In genomic region chr3:145490088-145491055, GRCh38 we compare ENCODE assay signal across 23 cellular contexts.
"Had no signal": no experiment of that assay in that cellular context is flagged by ENCODE, and none has a peak within 500 bp of the region (broad histone marks: within the 10 kb centered on the region; RNA-seq: fewer than 3 reads in every experiment).

No MANE protein-coding gene starts in this region.

- H3K9me3 ChIP-seq: body of pancreas, esophagus squamous epithelium, gastrocnemius medialis, vagina had no signal

- H3K27ac ChIP-seq: body of pancreas, esophagus squamous epithelium, gastrocnemius medialis, parathyroid adenoma, vagina had no signal

- H3K27me3 Mint-ChIP-seq: activated naive CD4-positive, alpha-beta T cell treated with anti-CD3 and anti-CD28 coated beads, Interleukin-2, amount 50 U/mL, for 24 hours; stimulated activated naive B cell treated with anti-CD40 and anti-IgM and Interleukin-4, amounts not matched to agents 10 μg/mL and 1 μg/mL and 100 μg/mL, for 72 hours; type B pancreatic cell had no signal

- H3K27ac Mint-ChIP-seq: activated naive CD4-positive, alpha-beta T cell treated with anti-CD3 and anti-CD28 coated beads, Interleukin-2, amount 50 U/mL, for 24 hours; natural killer cell; stimulated activated naive B cell treated with anti-CD40 and anti-IgM and Interleukin-4, amounts not matched to agents 10 μg/mL and 1 μg/mL and 100 μg/mL, for 72 hours; type B pancreatic cell had no signal

- DNase-seq: activated CD4-positive, alpha-beta T cell treated with anti-CD3 and anti-CD28 coated beads for 1 hour; activated CD4-positive, alpha-beta T cell treated with anti-CD3 and anti-CD28 coated beads, Interleukin-2, amount 50 U/mL, for 1 hour; activated gamma-delta T cell treated with Interleukin-2 at 50 U/mL for 16 hours; activated T-cell treated with anti-CD3 and anti-CD28 coated beads, Interleukin-2, amount 50 U/mL, for 1 hour; anterior cingulate cortex; body of pancreas; caudate nucleus; effector memory CD4-positive, alpha-beta T cell; esophagus squamous epithelium; gastrocnemius medialis; head of caudate nucleus; kidney; midbrain; natural killer cell; nucleus accumbens; stimulated activated CD4-positive, alpha-beta T cell treated with anti-CD3 and anti-CD28 coated beads, Interleukin-2, amount 100 ng/mL, for 48 hours; stimulated activated CD8-positive, alpha-beta memory T cell treated with anti-CD3 and anti-CD28 coated beads, Interleukin-4, amount 100 ng/mL, for 48 hours; stimulated activated naive B cell treated with anti-CD40 and anti-IgM and Interleukin-4, amounts not matched to agents 10 μg/mL and 1 μg/mL and 100 μg/mL, for 72 hours; T-helper 9 cell had no signal

- H3K4me3 Mint-ChIP-seq: activated naive CD4-positive, alpha-beta T cell treated with anti-CD3 and anti-CD28 coated beads, Interleukin-2, amount 50 U/mL, for 24 hours; natural killer cell; stimulated activated naive B cell treated with anti-CD40 and anti-IgM and Interleukin-4, amounts not matched to agents 10 μg/mL and 1 μg/mL and 100 μg/mL, for 72 hours; type B pancreatic cell had no signal

- H3K4me1 Mint-ChIP-seq: activated naive CD4-positive, alpha-beta T cell treated with anti-CD3 and anti-CD28 coated beads, Interleukin-2, amount 50 U/mL, for 24 hours; natural killer cell; stimulated activated naive B cell treated with anti-CD40 and anti-IgM and Interleukin-4, amounts not matched to agents 10 μg/mL and 1 μg/mL and 100 μg/mL, for 72 hours had no signal

- H3K27me3 ChIP-seq: body of pancreas, esophagus squamous epithelium, gastrocnemius medialis, vagina had no signal

- H3K36me3 ChIP-seq: esophagus squamous epithelium, gastrocnemius medialis, vagina had no signal

- H3K9me3 Mint-ChIP-seq: activated naive CD4-positive, alpha-beta T cell treated with anti-CD3 and anti-CD28 coated beads, Interleukin-2, amount 50 U/mL, for 24 hours; stimulated activated naive B cell treated with anti-CD40 and anti-IgM and Interleukin-4, amounts not matched to agents 10 μg/mL and 1 μg/mL and 100 μg/mL, for 72 hours; type B pancreatic cell had no signal

- H3K4me1 ChIP-seq: body of pancreas, esophagus squamous epithelium, gastrocnemius medialis, parathyroid adenoma, vagina had no signal

- ATAC-seq: body of pancreas; gastrocnemius medialis; natural killer cell; stimulated activated naive B cell treated with anti-CD40 and anti-IgM and Interleukin-4, amounts not matched to agents 10 μg/mL and 1 μg/mL and 100 μg/mL, for 72 hours had no signal

- H3K4me3 ChIP-seq: body of pancreas, esophagus squamous epithelium, gastrocnemius medialis, vagina had no signal

- H3K36me3 Mint-ChIP-seq: activated naive CD4-positive, alpha-beta T cell treated with anti-CD3 and anti-CD28 coated beads, Interleukin-2, amount 50 U/mL, for 24 hours; natural killer cell; stimulated activated naive B cell treated with anti-CD40 and anti-IgM and Interleukin-4, amounts not matched to agents 10 μg/mL and 1 μg/mL and 100 μg/mL, for 72 hours; type B pancreatic cell had no signal
